16 cellular contexts compared by ENCODE assay signal in the genomic region with DNA sequence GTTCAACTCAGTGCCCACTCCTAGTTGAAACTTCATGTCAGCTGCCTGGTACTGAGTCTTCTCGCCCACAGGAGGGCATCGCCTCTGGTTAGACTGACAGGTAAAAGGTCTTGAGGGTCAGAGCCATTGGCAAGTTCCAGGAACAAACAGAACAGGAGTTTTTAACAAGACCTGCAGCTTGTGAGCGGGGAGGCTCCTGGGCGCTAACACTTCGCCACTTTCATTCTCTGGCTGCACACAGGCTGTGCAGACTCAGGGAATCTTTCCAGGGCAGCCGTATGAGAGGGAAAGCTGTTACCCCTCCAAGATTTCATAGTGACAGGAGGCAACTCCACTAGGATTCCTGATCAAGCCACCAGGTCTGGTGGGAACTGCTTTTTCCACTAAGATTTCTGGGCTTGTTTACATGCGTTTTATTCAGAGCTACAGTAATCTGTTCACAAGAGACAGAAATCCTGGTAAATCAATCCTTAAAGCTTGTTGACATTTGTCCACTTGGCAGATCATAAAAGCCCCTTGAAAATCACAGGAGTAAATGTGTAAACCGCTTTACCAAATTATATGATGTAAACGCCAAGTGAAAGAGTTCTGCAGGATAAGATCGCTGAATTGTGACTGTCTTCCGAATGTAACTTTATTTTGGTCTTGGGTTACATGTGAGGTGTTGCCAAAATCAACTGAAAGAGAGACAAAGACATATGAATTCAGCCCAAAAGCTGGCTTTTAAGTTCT.
DNase-seq lines count a peak whose midpoint lies in the region; ATAC-seq and TF ChIP-seq lines count a peak whose summit lies in the region.
"Had no signal": no experiment of that assay in that cellular context is flagged by ENCODE, and none has a peak within 500 bp of the region (broad histone marks: within the 10 kb centered on the region; RNA-seq: fewer than 3 reads in every experiment).

No MANE protein-coding gene starts in this region.

- intact Hi-C loops in spleen (cut with DNase I; ENCODE audit: low total_unique reads) = no loop called here

- no peaks in the 10 kb centered on the region for H3K36me3 ChIP-seq in hepatocyte (replicated peaks; ENCODE audit: insufficient read depth, low read depth)
- no peaks in the 10 kb centered on the region for H3K36me3 ChIP-seq in suprapubic skin
- no peaks in the 10 kb centered on the region for H3K36me3 ChIP-seq in spleen
- H3K36me3 ChIP-seq: breast epithelium had no signal

- no peaks in the 10 kb centered on the region for H3K36me3 Mint-ChIP-seq in nephron progenitor cell (ENCODE audit: low read depth)
- H3K36me3 Mint-ChIP-seq: activated CD8-positive, alpha-beta memory T cell treated with anti-CD3 and anti-CD28 coated beads, Interleukin-2, amount 10 ng/mL, durations not matched to agents 7 days and 5 days had no signal

- TF ChIP-seq CTCF in 22Rv1 (IDR thresholded peaks at IDR 0.05) = peak; percentile 12; the same call in 1 of the 2 replicates
- peak; percentile 5 for TF ChIP-seq CTCF in hepatocyte (IDR thresholded peaks at IDR 0.05; ENCODE audit: poor library complexity)
- no peak for TF ChIP-seq CTCF in nephron progenitor cell (IDR thresholded peaks at IDR 0.05)
- TF ChIP-seq CTCF in suprapubic skin (IDR thresholded peaks at IDR 0.05) = no peak
- no peak for TF ChIP-seq CTCF in spleen (IDR thresholded peaks at IDR 0.05 in 8 of 11, conservative IDR thresholded peaks at IDR 0.05 in 3 of 11)

- no peaks in the 10 kb centered on the region for H3K9me3 Mint-ChIP-seq in nephron progenitor cell
- H3K9me3 Mint-ChIP-seq: activated B cell treated with CpG ODN at 0.5 μM for 24 hours had no signal

- H3K27me3 ChIP-seq in hepatocyte (no peaks in the 10 kb centered on the region), suprapubic skin (no peaks in the 10 kb centered on the region), spleen (replicated peaks in 1 of 7) (peaks cover 0 to 3% (median 0%) of the 10 kb centered on the region in 7 donors)
- H3K27me3 ChIP-seq: breast epithelium had no signal

- no peak for ATAC-seq in GM21723 (IDR thresholded peaks at IDR 0.05; ENCODE audit: unreplicated experiment)
- ATAC-seq: activated CD8-positive, alpha-beta memory T cell treated with anti-CD3 and anti-CD28 coated beads, Interleukin-2, amount 10 ng/mL, durations not matched to agents 7 days and 5 days had no signal

- peak overlapping the region; percentile 74 for H3K27ac Mint-ChIP-seq in nephron progenitor cell
- H3K27ac Mint-ChIP-seq: activated B cell treated with CpG ODN at 0.5 μM for 24 hours; activated CD8-positive, alpha-beta memory T cell treated with anti-CD3 and anti-CD28 coated beads, Interleukin-2, amount 10 ng/mL, durations not matched to agents 7 days and 5 days had no signal

- peaks cover 8% of the 10 kb centered on the region for H3K4me1 Mint-ChIP-seq in nephron progenitor cell
- H3K4me1 Mint-ChIP-seq: activated B cell treated with CpG ODN at 0.5 μM for 24 hours; activated CD8-positive, alpha-beta memory T cell treated with anti-CD3 and anti-CD28 coated beads, Interleukin-2, amount 10 ng/mL, durations not matched to agents 7 days and 5 days had no signal

- H3K9me3 ChIP-seq in hepatocyte (ENCODE audit: low read depth) (no peaks in the 10 kb centered on the region), suprapubic skin (no peaks in the 10 kb centered on the region), spleen (no peaks in the 10 kb centered on the region)
- H3K9me3 ChIP-seq: breast epithelium had no signal

- H3K4me1 ChIP-seq in hepatocyte (ENCODE audit: insufficient read depth) (peaks cover 9% of the 10 kb centered on the region), suprapubic skin (no peaks in the 10 kb centered on the region), spleen (no peaks in the 10 kb centered on the region)
- H3K4me1 ChIP-seq: breast epithelium had no signal

- no peak overlapping the region for H3K4me3 ChIP-seq in hepatocyte
- no peak overlapping the region for H3K4me3 ChIP-seq in suprapubic skin
- no peak overlapping the region for H3K4me3 ChIP-seq in spleen
- H3K4me3 ChIP-seq: breast epithelium had no signal

- 43% methylated on average over 11 of the region's 11 CpGs for WGBS in hepatocyte (ENCODE audit: low lambda C conversion rate, missing lambda C conversion rate)
- WGBS in suprapubic skin = 65% methylated on average over 11 of the region's 11 CpGs
- 76 to 89% (median 88%) methylated on average over 11 of the region's 11 CpGs for WGBS in spleen, 5 donors

- H3K4me2 ChIP-seq in hepatocyte = peak overlapping the region; percentile 64

- no peaks in the 10 kb centered on the region for H3K9me2 ChIP-seq in hepatocyte (replicated peaks; ENCODE audit: insufficient read depth)

- no peaks in the 10 kb centered on the region for H3K79me2 ChIP-seq in hepatocyte

- no peak overlapping the region for H3K4me3 Mint-ChIP-seq in nephron progenitor cell
- H3K4me3 Mint-ChIP-seq: activated B cell treated with CpG ODN at 0.5 μM for 24 hours; activated CD8-positive, alpha-beta memory T cell treated with anti-CD3 and anti-CD28 coated beads, Interleukin-2, amount 10 ng/mL, durations not matched to agents 7 days and 5 days had no signal

- peak; percentile 53 for DNase-seq in NCI-H1092 treated with DMSO at 0.1 percent for 48 hours (lab: John Stamatoyannopoulos, UW)
- peak; percentile 48 for DNase-seq in hepatocyte (ENCODE audit: low spot score)
- no peak for DNase-seq in nephron progenitor cell
- DNase-seq in activated CD4-positive, alpha-beta T cell treated with anti-CD3 and anti-CD28 coated beads for 48 hours = no peak
- DNase-seq in suprapubic skin (ENCODE audit: low spot score in 2 of 2) = no peak
- DNase-seq in spleen = no peak
- DNase-seq: activated B cell treated with CpG ODN at 0.5 μM for 24 hours; activated CD8-positive, alpha-beta memory T cell treated with anti-CD3 and anti-CD28 coated beads, Interleukin-2, amount 10 ng/mL, durations not matched to agents 7 days and 5 days; activated gamma-delta T cell treated with Interleukin-2 at 50 U/mL for 16 hours; foreskin fibroblast; NCI-H2081; stimulated activated CD4-positive, alpha-beta T cell treated with anti-CD3 and anti-CD28 coated beads, Interleukin-1b, Interleukin-23, amount 100 ng/mL, for 48 hours had no signal

- H3K27ac ChIP-seq in 22Rv1 = no peak overlapping the region
- H3K27ac ChIP-seq in hepatocyte = peak overlapping the region; percentile 14
- no peak overlapping the region for H3K27ac ChIP-seq in suprapubic skin
- no peak overlapping the region for H3K27ac ChIP-seq in spleen
- H3K27ac ChIP-seq: breast epithelium, RWPE1 had no signal

- H4K20me1 ChIP-seq in hepatocyte (ENCODE audit: insufficient read depth, poor library complexity, severe bottlenecking) = no peaks in the 10 kb centered on the region

- H3K27me3 Mint-ChIP-seq in nephron progenitor cell (ENCODE audit: low read depth, poor library complexity) = peaks cover 3% of the 10 kb centered on the region
- H3K27me3 Mint-ChIP-seq: activated B cell treated with CpG ODN at 0.5 μM for 24 hours; activated CD8-positive, alpha-beta memory T cell treated with anti-CD3 and anti-CD28 coated beads, Interleukin-2, amount 10 ng/mL, durations not matched to agents 7 days and 5 days had no signal

- TF ChIP-seq POLR2A in suprapubic skin (IDR thresholded peaks at IDR 0.05) (no peak), spleen (IDR thresholded peaks at IDR 0.05) (no peak)

- H2AFZ ChIP-seq in hepatocyte = peak overlapping the region; percentile 24

- TF ChIP-seq EP300 in suprapubic skin (IDR thresholded peaks at IDR 0.05) = no peak

Comparison
In these comparisons a context has a peak if more than half of its experiments do, and no peak if none do; other contexts are left out.
1. CTCF ChIP-seq: peak in 22Rv1 (single experiment) and hepatocyte (single experiment); none in nephron progenitor cell (single experiment), suprapubic skin (0 of 2) and spleen (0 of 11).
2. DNase-seq: peak in NCI-H1092 treated with DMSO at 0.1 percent for 48 hours (single experiment) and hepatocyte (single experiment); none in nephron progenitor cell (single experiment), activated CD4-positive, alpha-beta T cell treated with anti-CD3 and anti-CD28 coated beads for 48 hours (single experiment), suprapubic skin (0 of 2) and spleen (single experiment).